In genomic region chr6:30790734-30791383, GRCh38 we compare ENCODE assay signal across 25 cellular contexts. TPM values are rescaled to one million over a fixed set of nuclear protein-coding genes. Genes with fewer than 3 reads are reported as not detected.
DNase-seq lines count a peak whose midpoint lies in the region; ATAC-seq and TF ChIP-seq lines count a peak whose summit lies in the region.
"Had no signal": no experiment of that assay in that cellular context is flagged by ENCODE, and none has a peak within 500 bp of the region (broad histone marks: within the 10 kb centered on the region; RNA-seq: fewer than 3 reads in every experiment).

No MANE protein-coding gene starts in this region.

- TF ChIP-seq POLR2A in adrenal gland (IDR thresholded peaks at IDR 0.05), result no peak

- H3K27ac ChIP-seq in CD4-positive, alpha-beta memory T cell (ENCODE audit: low read depth, low read length), result no peak overlapping the region
- no peak overlapping the region for H3K27ac ChIP-seq in adrenal gland
- H3K27ac ChIP-seq: esophagus muscularis mucosa, gastrocnemius medialis, prostate gland had no signal

- WGBS in adrenal gland, 4 donors, result 95 to 100% (median 95%) methylated on average over 4 of the region's 4 CpGs

- H3K4me3 ChIP-seq in CD4-positive, alpha-beta memory T cell (ENCODE audit: low read length in 2 of 2), result no peak overlapping the region
- H3K4me3 ChIP-seq in adrenal gland, result no peak overlapping the region
- H3K4me3 ChIP-seq: esophagus muscularis mucosa, gastrocnemius medialis, MG63, prostate gland, smooth muscle cell had no signal

- TF ChIP-seq CTCF in nephron (IDR thresholded peaks at IDR 0.05; ENCODE audit: unreplicated experiment in 3 of 3) (no peak), adrenal gland (IDR thresholded peaks at IDR 0.05) (no peak)

- CTCF ChIA-PET in CD4-positive, alpha-beta memory T cell (lab: Charles Lee; ENCODE audit: partially characterized antibody), result interaction anchor here (1.1 to 1.3 kb wide), 3 partner anchors 22 to 60 kb away, joined by 3 to 4 read pairs (median 4); no protein-coding TSS in a partner anchor

- POLR2A ChIA-PET in CD4-positive, alpha-beta memory T cell (lab: Charles Lee; ENCODE audit: partially characterized antibody), result interaction anchor here (0.6 to 1.5 kb wide), 5 partner anchors 9 to 119 kb away, joined by 3 to 5 read pairs (median 3); partner anchors contain the start of genes DHX16 and IER3

- H3K9me3 ChIP-seq in CD4-positive, alpha-beta memory T cell (ENCODE audit: control insufficient read depth in 1 of 2, low read length in 2 of 2), result no peaks in the 10 kb centered on the region
- no peaks in the 10 kb centered on the region for H3K9me3 ChIP-seq in adrenal gland (replicated peaks in 1 of 3)
- H3K9me3 ChIP-seq: esophagus muscularis mucosa, gastrocnemius medialis, MG63, prostate gland had no signal

- peak overlapping the region in 6 of 7 donors; percentile 8 to 86 (median 48) for H3K27ac Mint-ChIP-seq in CD4-positive, alpha-beta memory T cell
- peak overlapping the region; percentile 47 for H3K27ac Mint-ChIP-seq in dendritic cell treated with granulocyte-macrophage colony-stimulating factor and Interleukin-4, amounts not matched to agents 40 ng/mL and 50 ng/mL, for 4 days
- peak overlapping the region in 2 of 3 experiments; percentile 63 to 73 for H3K27ac Mint-ChIP-seq in nephron
- H3K27ac Mint-ChIP-seq: type B pancreatic cell had no signal

- peaks cover 50 to 79% (median 64%) of the 10 kb centered on the region in 4 donors for H3K4me1 Mint-ChIP-seq in CD4-positive, alpha-beta memory T cell
- H3K4me1 Mint-ChIP-seq in dendritic cell treated with granulocyte-macrophage colony-stimulating factor and Interleukin-4, amounts not matched to agents 40 ng/mL and 50 ng/mL, for 4 days (ENCODE audit: low read depth), result peaks cover 61% of the 10 kb centered on the region
- H3K4me1 Mint-ChIP-seq in nephron, result peaks cover 34% of the 10 kb centered on the region

- no peaks in the 10 kb centered on the region for H3K9me3 Mint-ChIP-seq in CD4-positive, alpha-beta memory T cell
- H3K9me3 Mint-ChIP-seq in dendritic cell treated with granulocyte-macrophage colony-stimulating factor and Interleukin-4, amounts not matched to agents 40 ng/mL and 50 ng/mL, for 4 days, result no peaks in the 10 kb centered on the region
- no peaks in the 10 kb centered on the region for H3K9me3 Mint-ChIP-seq in nephron
- H3K9me3 Mint-ChIP-seq: IgD-negative memory B cell, neural crest cell, type B pancreatic cell had no signal

- DNase-seq in CD4-positive, alpha-beta memory T cell, result no peak
- DNase-seq in HT-29 (ENCODE audit: low spot score) (peak; percentile 74), adrenal gland (no peak), NCI-H187 treated with DMSO at 0.1 percent for 48 hours (lab: John Stamatoyannopoulos, UW) (no peak)
- DNase-seq: activated effector memory CD4-positive, alpha-beta T cell treated with Interleukin-2 at 50 U/mL for 16 hours; Calu3; gastrocnemius medialis; left colon; MG63; NCI-H1436 treated with DMSO at 0.1 percent for 48 hours; NCI-H2171; NCI-H524 treated with DMSO at 0.1 percent for 48 hours; RPMI8226; stimulated activated CD4-positive, alpha-beta T cell treated with anti-CD3 and anti-CD28 coated beads, Interleukin-4, amount 100 ng/mL, for 1 hour; T-helper 9 cell had no signal

- peaks cover 0 to 2% of the 10 kb centered on the region in 2 donors for H3K27me3 Mint-ChIP-seq in CD4-positive, alpha-beta memory T cell
- no peaks in the 10 kb centered on the region for H3K27me3 Mint-ChIP-seq in dendritic cell treated with granulocyte-macrophage colony-stimulating factor and Interleukin-4, amounts not matched to agents 40 ng/mL and 50 ng/mL, for 4 days
- peaks cover 3% of the 10 kb centered on the region for H3K27me3 Mint-ChIP-seq in nephron (ENCODE audit: low read depth)
- H3K27me3 Mint-ChIP-seq: type B pancreatic cell had no signal

- H3K27me3 ChIP-seq in CD4-positive, alpha-beta memory T cell (ENCODE audit: insufficient read depth, low read length), result no peaks in the 10 kb centered on the region
- no peaks in the 10 kb centered on the region for H3K27me3 ChIP-seq in adrenal gland
- H3K27me3 ChIP-seq: esophagus muscularis mucosa, gastrocnemius medialis, MG63 had no signal

- peaks cover 52% of the 10 kb centered on the region for H3K4me1 ChIP-seq in CD4-positive, alpha-beta memory T cell (ENCODE audit: insufficient read depth, low read length)
- H3K4me1 ChIP-seq in adrenal gland (replicated peaks in 1 of 2), result peaks cover 0 to 14% of the 10 kb centered on the region in 2 donors
- H3K4me1 ChIP-seq: gastrocnemius medialis, prostate gland had no signal

- ATAC-seq in HG03135 (IDR thresholded peaks at IDR 0.05; ENCODE audit: unreplicated experiment), result no peak
- ATAC-seq: activated CD4-positive, CD25-positive, alpha-beta regulatory T cell treated with anti-CD3 and anti-CD28 coated beads, Interleukin-2, amount 50 U/mL, for 24 hours; gastrocnemius medialis had no signal

- peak overlapping the region in 3 of 8 donors; percentile 9 to 53 (median 29) for H3K4me3 Mint-ChIP-seq in CD4-positive, alpha-beta memory T cell
- no peak overlapping the region for H3K4me3 Mint-ChIP-seq in dendritic cell treated with granulocyte-macrophage colony-stimulating factor and Interleukin-4, amounts not matched to agents 40 ng/mL and 50 ng/mL, for 4 days
- no peak overlapping the region for H3K4me3 Mint-ChIP-seq in nephron
- H3K4me3 Mint-ChIP-seq: IgD-negative memory B cell, neural crest cell, type B pancreatic cell had no signal

- no peaks in the 10 kb centered on the region for H3K36me3 ChIP-seq in CD4-positive, alpha-beta memory T cell (ENCODE audit: insufficient read depth, low read length)
- no peaks in the 10 kb centered on the region for H3K36me3 ChIP-seq in adrenal gland (replicated peaks in 1 of 2)
- H3K36me3 ChIP-seq: esophagus muscularis mucosa, gastrocnemius medialis, MG63, prostate gland had no signal

- intact Hi-C loops in CD4-positive, alpha-beta memory T cell (cut with micrococcal nuclease), result no loop called here
- intact Hi-C loops in dendritic cell treated with granulocyte-macrophage colony-stimulating factor and Interleukin-4, amounts not matched to agents 40 ng/mL and 50 ng/mL, for 4 days (cut with micrococcal nuclease), result no loop called here
- intact Hi-C loops in adrenal gland (cut with DNase I), result no loop called here

- H3K36me3 Mint-ChIP-seq in CD4-positive, alpha-beta memory T cell, result no peaks in the 10 kb centered on the region
- H3K36me3 Mint-ChIP-seq in dendritic cell treated with granulocyte-macrophage colony-stimulating factor and Interleukin-4, amounts not matched to agents 40 ng/mL and 50 ng/mL, for 4 days (ENCODE audit: low read depth), result no peaks in the 10 kb centered on the region
- no peaks in the 10 kb centered on the region for H3K36me3 Mint-ChIP-seq in nephron (ENCODE audit: low read depth)
- H3K36me3 Mint-ChIP-seq: IgD-negative memory B cell, type B pancreatic cell had no signal

RNA-seq across cellular contexts. Expression of gene IER3, which starts 46.5 kb away (rescaled TPM):
- total RNA-seq in CD4-positive, alpha-beta memory T cell, result 10 to 100 TPM; 11.3 to 11.4 TPM
- polyA plus RNA-seq in CD4-positive, alpha-beta memory T cell, result under 1 TPM; 0.77 to 0.83 TPM
- total RNA-seq in HT-29 (2014; rRNA removed; shearing (Covaris generic)), result 200 and 206 TPM in 2 replicates
- 10 to 100 TPM in 7 of 8 donors, 1 to 10 TPM in 1; 4.0 to 66.2 (median 43.1) TPM for total RNA-seq in adrenal gland
- polyA plus RNA-seq in adrenal gland, result 100 to 1,000 TPM in 1 of 3 donors, 10 to 100 TPM in 2; 10.3 to 136 (median 49.1) TPM

RNA-seq across cellular contexts. Expression of gene FLOT1, which starts 48.4 kb away (rescaled TPM):
- total RNA-seq in CD4-positive, alpha-beta memory T cell, result 10 to 100 TPM; 75.3 to 78.5 TPM
- polyA plus RNA-seq in CD4-positive, alpha-beta memory T cell, result 10 to 100 TPM; 74.6 to 82.1 TPM
- total RNA-seq in HT-29 (2014; rRNA removed; shearing (Covaris generic)), result 142 and 152 TPM in 2 replicates
- 100 to 1,000 TPM; 237 to 449 (median 339) TPM for total RNA-seq in adrenal gland
- 100 to 1,000 TPM; 390 to 599 (median 411) TPM for polyA plus RNA-seq in adrenal gland
